28 cellular contexts compared by ENCODE assay signal in the genomic region with DNA sequence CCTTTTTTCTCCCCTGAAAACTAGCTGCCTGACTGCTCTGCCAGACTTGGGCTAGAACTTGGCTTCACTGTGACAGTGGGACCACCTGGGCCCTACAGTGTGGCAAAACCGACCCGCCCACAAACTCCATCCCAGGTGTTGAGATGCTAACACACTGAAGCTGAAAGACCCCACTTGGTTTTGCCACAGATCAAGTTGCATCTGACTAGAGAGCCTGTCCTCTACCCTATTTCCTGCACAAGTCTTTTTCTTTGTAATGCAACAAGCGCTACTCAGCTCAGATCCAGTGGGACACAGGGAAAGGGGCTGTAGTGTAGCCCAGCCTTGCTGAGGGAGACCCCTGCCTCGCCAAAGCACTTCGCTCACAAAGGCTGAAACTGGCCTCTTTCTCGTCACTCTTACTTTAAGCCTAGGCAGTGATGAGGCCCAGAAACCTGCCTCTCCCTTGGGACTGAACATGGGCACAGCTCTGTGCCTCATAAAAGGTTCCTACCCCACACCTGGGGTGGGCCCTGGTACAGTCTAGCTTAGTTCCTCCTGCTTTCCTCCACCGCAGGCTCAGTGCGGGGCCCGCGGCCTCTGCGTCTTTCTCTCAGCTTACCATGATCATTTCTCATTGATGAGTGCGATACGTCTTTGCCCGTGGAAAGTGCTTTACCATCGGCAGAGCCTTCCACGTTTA. TPM values are rescaled to one million over a fixed set of nuclear protein-coding genes. Genes with fewer than 3 reads are reported as not detected.
A peak's percentile ranks its signal among the peaks of the same experiment; 100 is the strongest.
DNase-seq lines count a peak whose midpoint lies in the region; ATAC-seq and TF ChIP-seq lines count a peak whose summit lies in the region.
"Had no signal": no experiment of that assay in that cellular context is flagged by ENCODE, and none has a peak within 500 bp of the region (broad histone marks: within the 10 kb centered on the region; RNA-seq: fewer than 3 reads in every experiment).

No MANE protein-coding gene starts in this region.

- POLR2A ChIA-PET in WTC11 (lab: Charles Lee): interaction anchor here (0.6 kb wide), 2 partner anchors 128 to 147 kb away, joined by 4 read pairs; no protein-coding TSS in a partner anchor
- POLR2A ChIA-PET in naive thymus-derived CD4-positive, alpha-beta T cell (lab: Charles Lee): no interaction called here
- POLR2A ChIA-PET in CD8-positive, alpha-beta T cell (lab: Charles Lee): no interaction called here

- no peak for DNase-seq in WTC11 (ENCODE audit: low spot score)
- no peak for DNase-seq in naive thymus-derived CD4-positive, alpha-beta T cell
- no peak for DNase-seq in CD8-positive, alpha-beta T cell
- no peak for DNase-seq in Right ventricle myocardium inferior (ENCODE audit: missing footprints)
- no peak for DNase-seq in activated CD8-positive, alpha-beta memory T cell treated with anti-CD3 and anti-CD28 coated beads, Interleukin-2, amount 50 U/mL, for 4 hours
- DNase-seq: activated CD4-positive, alpha-beta T cell treated with anti-CD3 and anti-CD28 coated beads, Interleukin-2, amount 50 U/mL, for 48 hours; anterior cingulate cortex; BE2C; Caco-2; effector memory CD8-positive, alpha-beta T cell; foreskin melanocyte; NCI-H69; sigmoid colon; stimulated activated CD4-positive, alpha-beta T cell treated with anti-CD3 and anti-CD28 coated beads, Interleukin-15, amount 100 ng/mL, for 24 hours; stimulated activated CD8-positive, alpha-beta memory T cell treated with anti-CD3 and anti-CD28 coated beads, Interleukin-4, amount 100 ng/mL, for 48 hours had no signal

- H3K4me3 Mint-ChIP-seq in WTC11: peak overlapping the region; percentile 41; the same call in 1 of the 2 replicates
- no peak overlapping the region for H3K4me3 Mint-ChIP-seq in naive thymus-derived CD4-positive, alpha-beta T cell
- no peak overlapping the region for H3K4me3 Mint-ChIP-seq in CD8-positive, alpha-beta T cell
- H3K4me3 Mint-ChIP-seq: effector memory CD8-positive, alpha-beta T cell; neural crest cell had no signal

- no peak for TF ChIP-seq CTCF in WTC11 (IDR thresholded peaks at IDR 0.05)
- no peak for TF ChIP-seq CTCF in CD8-positive, alpha-beta T cell (IDR thresholded peaks at IDR 0.05)

- H3K36me3 Mint-ChIP-seq in WTC11: no peaks in the 10 kb centered on the region
- no peaks in the 10 kb centered on the region for H3K36me3 Mint-ChIP-seq in naive thymus-derived CD4-positive, alpha-beta T cell
- no peaks in the 10 kb centered on the region for H3K36me3 Mint-ChIP-seq in CD8-positive, alpha-beta T cell
- H3K36me3 Mint-ChIP-seq: activated naive CD4-positive, alpha-beta T cell treated with anti-CD3 and anti-CD28 coated beads, Interleukin-2, amount 50 U/mL, for 72 hours had no signal

- no peak overlapping the region for H3K9ac ChIP-seq in BLaER1 treated with 17β-estradiol and CSF1 and Interleukin-3, amounts not matched to agents 10 nM and 100 nM
- H3K9ac ChIP-seq in HUES6 (ENCODE audit: low read length): no peak overlapping the region

- H3K27ac Mint-ChIP-seq in WTC11: peak overlapping the region; percentile 96
- H3K27ac Mint-ChIP-seq in naive thymus-derived CD4-positive, alpha-beta T cell: no peak overlapping the region
- no peak overlapping the region for H3K27ac Mint-ChIP-seq in CD8-positive, alpha-beta T cell
- H3K27ac Mint-ChIP-seq: activated naive CD4-positive, alpha-beta T cell treated with anti-CD3 and anti-CD28 coated beads, Interleukin-2, amount 50 U/mL, for 72 hours; activated T-helper 2 cell treated with anti-CD3 and anti-CD28 coated beads, Interferon-gamma antibody, Interleukin-2, Interleukin-4, amounts not matched to agents 10 μg/mL and 5 μg/mL and 100 μg/mL, durations not matched to agents 14 hours and 24 hours and 36 hours; effector memory CD8-positive, alpha-beta T cell had no signal

- H3K27me3 ChIP-seq in BLaER1 treated with 17β-estradiol and CSF1 and Interleukin-3, amounts not matched to agents 10 nM and 100 nM: peaks cover 0 to 26% (median 0%) of the 10 kb centered on the region in 11 experiments; a peak in 4 of 22 replicates
- H3K27me3 ChIP-seq in HUES6 (ENCODE audit: control insufficient read depth, insufficient read depth, low read length): no peaks in the 10 kb centered on the region
- no peaks in the 10 kb centered on the region for H3K27me3 ChIP-seq in naive thymus-derived CD4-positive, alpha-beta T cell (ENCODE audit: control insufficient read depth in 2 of 2, insufficient read depth in 2 of 2, low read length in 2 of 2)
- H3K27me3 ChIP-seq in CD8-positive, alpha-beta T cell (ENCODE audit: insufficient read depth, low read length): no peaks in the 10 kb centered on the region
- H3K27me3 ChIP-seq: BE2C, hepatocyte, sigmoid colon had no signal

- H3K4me1 Mint-ChIP-seq in WTC11: peaks cover 54% of the 10 kb centered on the region
- H3K4me1 Mint-ChIP-seq in naive thymus-derived CD4-positive, alpha-beta T cell: no peaks in the 10 kb centered on the region
- H3K4me1 Mint-ChIP-seq in CD8-positive, alpha-beta T cell (ENCODE audit: low read depth): no peaks in the 10 kb centered on the region
- H3K4me1 Mint-ChIP-seq: neural crest cell had no signal

- CTCF ChIA-PET in WTC11 (lab: Charles Lee): interaction anchor here (0.6 to 1.9 kb wide), 15 partner anchors 9 to 476 kb away, joined by 3 to 20 read pairs (median 5); partner anchors contain the start of gene ALPL
- CTCF ChIA-PET in naive thymus-derived CD4-positive, alpha-beta T cell (lab: Charles Lee): interaction anchor here (0.6 kb wide), 1 partner anchor 1579 kb away, joined by 3 read pairs; no protein-coding TSS in a partner anchor
- CTCF ChIA-PET in CD8-positive, alpha-beta T cell (lab: Charles Lee): no interaction called here

- H3K4me1 ChIP-seq in BLaER1 treated with 17β-estradiol and CSF1 and Interleukin-3, amounts not matched to agents 10 nM and 100 nM: peaks cover 29 to 69% (median 59%) of the 10 kb centered on the region in 10 experiments
- peaks cover 39% of the 10 kb centered on the region for H3K4me1 ChIP-seq in HUES6 (ENCODE audit: control insufficient read depth, insufficient read depth, low read length)
- no peaks in the 10 kb centered on the region for H3K4me1 ChIP-seq in naive thymus-derived CD4-positive, alpha-beta T cell (ENCODE audit: control insufficient read depth in 2 of 2, insufficient read depth in 2 of 2, low read length in 2 of 2)
- H3K4me1 ChIP-seq in CD8-positive, alpha-beta T cell (ENCODE audit: insufficient read depth, low read length): no peaks in the 10 kb centered on the region
- H3K4me1 ChIP-seq: A549, BE2C, Caco-2, sigmoid colon had no signal

- ATAC-seq in WTC11 (peak; percentile 88), GM21360 (IDR thresholded peaks at IDR 0.05; ENCODE audit: unreplicated experiment) (no peak), Right ventricle myocardium inferior (no peak)
- peak; percentile 29 for ATAC-seq in naive thymus-derived CD4-positive, alpha-beta T cell
- no peak for ATAC-seq in CD8-positive, alpha-beta T cell
- ATAC-seq: A549; activated naive CD4-positive, alpha-beta T cell treated with anti-CD3 and anti-CD28 coated beads, Interleukin-2, amount 50 U/mL, for 72 hours; effector memory CD8-positive, alpha-beta T cell; esophagus mucosa; K562 had no signal

- no peaks in the 10 kb centered on the region for H3K36me3 ChIP-seq in BLaER1 treated with 17β-estradiol and CSF1 and Interleukin-3, amounts not matched to agents 10 nM and 100 nM
- no peaks in the 10 kb centered on the region for H3K36me3 ChIP-seq in HUES6 (ENCODE audit: control insufficient read depth, insufficient read depth, low read length)
- no peaks in the 10 kb centered on the region for H3K36me3 ChIP-seq in naive thymus-derived CD4-positive, alpha-beta T cell (ENCODE audit: control insufficient read depth in 2 of 3, insufficient read depth in 3 of 3, low read length in 3 of 3)
- H3K36me3 ChIP-seq in CD8-positive, alpha-beta T cell (ENCODE audit: insufficient read depth, low read length): no peaks in the 10 kb centered on the region
- H3K36me3 ChIP-seq: BE2C, sigmoid colon, suprapubic skin had no signal

- H3K9me3 ChIP-seq in BLaER1 treated with 17β-estradiol and CSF1 and Interleukin-3, amounts not matched to agents 10 nM and 100 nM (replicated peaks in 1 of 11): no peaks in the 10 kb centered on the region
- no peaks in the 10 kb centered on the region for H3K9me3 ChIP-seq in HUES6 (ENCODE audit: control insufficient read depth, insufficient read depth, low read depth, low read length)
- H3K9me3 ChIP-seq in naive thymus-derived CD4-positive, alpha-beta T cell (ENCODE audit: control insufficient read depth in 2 of 3, low read length in 3 of 3): no peaks in the 10 kb centered on the region
- H3K9me3 ChIP-seq in CD8-positive, alpha-beta T cell (ENCODE audit: low read length): no peaks in the 10 kb centered on the region
- H3K9me3 ChIP-seq: A549, BE2C, Caco-2, sigmoid colon, suprapubic skin had no signal

- no peak overlapping the region for H3K4me3 ChIP-seq in BLaER1 treated with 17β-estradiol and CSF1 and Interleukin-3, amounts not matched to agents 10 nM and 100 nM
- H3K4me3 ChIP-seq in HUES6 (ENCODE audit: low read depth, low read length): no peak overlapping the region
- H3K4me3 ChIP-seq in naive thymus-derived CD4-positive, alpha-beta T cell (ENCODE audit: low read length): no peak overlapping the region
- H3K4me3 ChIP-seq in CD8-positive, alpha-beta T cell (ENCODE audit: low read depth, low read length): no peak overlapping the region
- H3K4me3 ChIP-seq: A549, coronary artery, hepatocyte, K562, sigmoid colon, suprapubic skin had no signal

- H3K27ac ChIP-seq in BLaER1 treated with 17β-estradiol and CSF1 and Interleukin-3, amounts not matched to agents 10 nM and 100 nM: no peak overlapping the region
- H3K27ac ChIP-seq in HUES6 (ENCODE audit: low read depth, low read length): peak overlapping the region; percentile 47; the same call in 1 of the 2 replicates
- H3K27ac ChIP-seq in naive thymus-derived CD4-positive, alpha-beta T cell (ENCODE audit: low read depth, low read length): no peak overlapping the region
- no peak overlapping the region for H3K27ac ChIP-seq in CD8-positive, alpha-beta T cell (ENCODE audit: low read depth, low read length)
- H3K27ac ChIP-seq: A549, coronary artery, hepatocyte, RWPE1, sigmoid colon, suprapubic skin had no signal

- H3K4me2 ChIP-seq in BLaER1 treated with 17β-estradiol and CSF1 and Interleukin-3, amounts not matched to agents 10 nM and 100 nM: peak overlapping the region in 8 of 11 experiments; percentile 38 to 70 (median 48); a peak in 15 of 22 replicates
- H3K4me2 ChIP-seq: A549, hepatocyte had no signal

- H4K20me1 ChIP-seq in BLaER1 treated with 17β-estradiol and CSF1 and Interleukin-3, amounts not matched to agents 10 nM and 100 nM: peaks cover 0 to 4% (median 0%) of the 10 kb centered on the region in 11 experiments; a peak in 1 of 22 replicates

- intact Hi-C loops in naive thymus-derived CD4-positive, alpha-beta T cell (cut with micrococcal nuclease): no loop called here
- intact Hi-C loops in CD8-positive, alpha-beta T cell (cut with DNase I, micrococcal nuclease): no loop called here
- intact Hi-C loops in Right ventricle myocardium inferior (cut with DNase I): no loop called here

- H3K27me3 Mint-ChIP-seq in WTC11 (ENCODE audit: low read depth): no peaks in the 10 kb centered on the region
- H3K27me3 Mint-ChIP-seq in naive thymus-derived CD4-positive, alpha-beta T cell: peaks cover 0 to 3% (median 0%) of the 10 kb centered on the region in 5 donors
- H3K27me3 Mint-ChIP-seq in CD8-positive, alpha-beta T cell (ENCODE audit: low read depth): peaks cover 4% of the 10 kb centered on the region
- H3K27me3 Mint-ChIP-seq: effector memory CD8-positive, alpha-beta T cell had no signal

- no peaks in the 10 kb centered on the region for H3K9me3 Mint-ChIP-seq in WTC11
- H3K9me3 Mint-ChIP-seq in naive thymus-derived CD4-positive, alpha-beta T cell: no peaks in the 10 kb centered on the region
- H3K9me3 Mint-ChIP-seq in CD8-positive, alpha-beta T cell: no peaks in the 10 kb centered on the region
- H3K9me3 Mint-ChIP-seq: activated naive CD4-positive, alpha-beta T cell treated with anti-CD3 and anti-CD28 coated beads, Interleukin-2, amount 50 U/mL, for 72 hours; activated T-helper 2 cell treated with anti-CD3 and anti-CD28 coated beads, Interferon-gamma antibody, Interleukin-2, Interleukin-4, amounts not matched to agents 10 μg/mL and 5 μg/mL and 100 μg/mL, durations not matched to agents 14 hours and 24 hours and 36 hours; effector memory CD8-positive, alpha-beta T cell; neural crest cell had no signal

RNA-seq across cellular contexts. Expression of gene ALPL, which starts 9.7 kb away (rescaled TPM):
- 140 to 148 TPM (median 148 TPM) in 3 replicates for total RNA-seq in WTC11 (2021)
- not detected for total RNA-seq in naive thymus-derived CD4-positive, alpha-beta T cell
- polyA plus RNA-seq in naive thymus-derived CD4-positive, alpha-beta T cell: not detected
- not detected for total RNA-seq in CD8-positive, alpha-beta T cell
- total RNA-seq in Right ventricle myocardium inferior: 11.0 TPM
- total RNA-seq: activated naive CD4-positive, alpha-beta T cell treated with anti-CD3 and anti-CD28 coated beads, Interleukin-2, amount 50 U/mL, for 72 hours; activated T-helper 2 cell treated with anti-CD3 and anti-CD28 coated beads, Interferon-gamma antibody, Interleukin-2, Interleukin-4, amounts not matched to agents 10 μg/mL and 5 μg/mL and 100 μg/mL, durations not matched to agents 14 hours and 24 hours and 36 hours had no signal

Comparison
In these comparisons a context has a peak if more than half of its experiments do, and no peak if none do; other contexts are left out.
1. ATAC-seq: peak in WTC11 (single experiment) and naive thymus-derived CD4-positive, alpha-beta T cell (single experiment); none in GM21360 (single experiment), CD8-positive, alpha-beta T cell (single experiment) and Right ventricle myocardium inferior (single experiment).
2. RNA of gene ALPL, which starts 9.7 kb away (total RNA-seq): 140 to 148 TPM in WTC11; 11.0 TPM in Right ventricle myocardium inferior (single experiment), not detected in naive thymus-derived CD4-positive, alpha-beta T cell and not detected in CD8-positive, alpha-beta T cell; every median in the first group is over 10 times any median in the second.